ENCODE assay signal across 21 cellular contexts in genomic region chr11:61959678-61960077, GRCh38. TPM values are rescaled to one million over a fixed set of nuclear protein-coding genes. Genes with fewer than 3 reads are reported as not detected.
DNase-seq lines count a peak whose midpoint lies in the region; ATAC-seq and TF ChIP-seq lines count a peak whose summit lies in the region.
"Had no signal": no experiment of that assay in that cellular context is flagged by ENCODE, and none has a peak within 500 bp of the region (broad histone marks: within the 10 kb centered on the region; RNA-seq: fewer than 3 reads in every experiment).

No MANE protein-coding gene starts in this region.

- H3K9me3 ChIP-seq in tibial nerve (no peaks in the 10 kb centered on the region), WERI-Rb-1 (ENCODE audit: severe bottlenecking) (no peaks in the 10 kb centered on the region)

- 90 to 92% methylated on average over 5 to 6 of the region's 6 CpGs for WGBS in tibial nerve, 2 donors

- no peak for TF ChIP-seq EP300 in tibial nerve (IDR thresholded peaks at IDR 0.05)

- H3K27me3 Mint-ChIP-seq in activated T-cell treated with anti-CD3 and anti-CD28 coated beads, Interleukin-2, amount 50 U/mL, for 24 hours, result peaks cover 14% of the 10 kb centered on the region
- no peaks in the 10 kb centered on the region for H3K27me3 Mint-ChIP-seq in activated T-cell treated with anti-CD3 and anti-CD28 coated beads, Interleukin-2, amount 50 U/mL, for 72 hours (ENCODE audit: low read depth)
- H3K27me3 Mint-ChIP-seq in WTC11 (ENCODE audit: low read depth), result peaks cover 15% of the 10 kb centered on the region
- H3K27me3 Mint-ChIP-seq in progenitor cell of endocrine pancreas, result peaks cover 13% of the 10 kb centered on the region

- H3K4me1 Mint-ChIP-seq in activated T-cell treated with anti-CD3 and anti-CD28 coated beads, Interleukin-2, amount 50 U/mL, for 24 hours (ENCODE audit: low read depth), result peaks cover 40% of the 10 kb centered on the region
- peaks cover 38% of the 10 kb centered on the region for H3K4me1 Mint-ChIP-seq in activated T-cell treated with anti-CD3 and anti-CD28 coated beads, Interleukin-2, amount 50 U/mL, for 72 hours (ENCODE audit: low read depth)
- H3K4me1 Mint-ChIP-seq in WTC11 (peaks cover 5% of the 10 kb centered on the region; the same call in 1 of the 2 replicates), progenitor cell of endocrine pancreas (ENCODE audit: low read depth) (peaks cover 9% of the 10 kb centered on the region)

- H3K9me3 Mint-ChIP-seq in activated T-cell treated with anti-CD3 and anti-CD28 coated beads, Interleukin-2, amount 50 U/mL, for 24 hours, result no peaks in the 10 kb centered on the region
- no peaks in the 10 kb centered on the region for H3K9me3 Mint-ChIP-seq in activated T-cell treated with anti-CD3 and anti-CD28 coated beads, Interleukin-2, amount 50 U/mL, for 72 hours
- H3K9me3 Mint-ChIP-seq in WTC11, result no peaks in the 10 kb centered on the region
- no peaks in the 10 kb centered on the region for H3K9me3 Mint-ChIP-seq in progenitor cell of endocrine pancreas (ENCODE audit: low read depth)

- H3K36me3 Mint-ChIP-seq in activated T-cell treated with anti-CD3 and anti-CD28 coated beads, Interleukin-2, amount 50 U/mL, for 24 hours (ENCODE audit: low read depth), result peaks cover 22% of the 10 kb centered on the region
- H3K36me3 Mint-ChIP-seq in activated T-cell treated with anti-CD3 and anti-CD28 coated beads, Interleukin-2, amount 50 U/mL, for 72 hours (ENCODE audit: insufficient read depth in 2 of 2), result peaks cover 7 to 8% of the 10 kb centered on the region in 2 donors
- H3K36me3 Mint-ChIP-seq in WTC11 (peaks cover 19% of the 10 kb centered on the region), progenitor cell of endocrine pancreas (ENCODE audit: insufficient read depth) (peaks cover 24% of the 10 kb centered on the region)

- H3K27ac Mint-ChIP-seq in activated T-cell treated with anti-CD3 and anti-CD28 coated beads, Interleukin-2, amount 50 U/mL, for 24 hours, result no peak overlapping the region
- H3K27ac Mint-ChIP-seq in activated T-cell treated with anti-CD3 and anti-CD28 coated beads, Interleukin-2, amount 50 U/mL, for 72 hours, result no peak overlapping the region
- no peak overlapping the region for H3K27ac Mint-ChIP-seq in WTC11
- no peak overlapping the region for H3K27ac Mint-ChIP-seq in progenitor cell of endocrine pancreas
- H3K27ac Mint-ChIP-seq: GM23338 had no signal

- H3K4me1 ChIP-seq in tibial nerve, result peaks cover 0 to 73% (median 59%) of the 10 kb centered on the region in 4 donors

- H3K36me3 ChIP-seq in tibial nerve, result peaks cover 2 to 63% (median 9%) of the 10 kb centered on the region in 3 donors
- peaks cover 17% of the 10 kb centered on the region for H3K36me3 ChIP-seq in WERI-Rb-1

- no peaks in the 10 kb centered on the region for H3K27me3 ChIP-seq in layer of hippocampus (ENCODE audit: control insufficient read depth, insufficient read depth, low read length)
- no peaks in the 10 kb centered on the region for H3K27me3 ChIP-seq in tibial nerve
- peaks cover 2% of the 10 kb centered on the region for H3K27me3 ChIP-seq in WERI-Rb-1 (ENCODE audit: insufficient read depth, low read depth, severe bottlenecking)

- no peak for ATAC-seq in activated T-cell treated with anti-CD3 and anti-CD28 coated beads, Interleukin-2, amount 50 U/mL, for 72 hours (replicated peaks in 1 of 2)
- ATAC-seq in WTC11, result no peak
- ATAC-seq: GM23338, right cardiac atrium had no signal

- TF ChIP-seq CTCF in WTC11 (IDR thresholded peaks at IDR 0.05) (no peak), tibial nerve (IDR thresholded peaks at IDR 0.05) (no peak), progenitor cell of endocrine pancreas (IDR thresholded peaks at IDR 0.05; ENCODE audit: unreplicated experiment) (no peak), WERI-Rb-1 (IDR thresholded peaks at IDR 0.05; ENCODE audit: low read depth, low read length) (no peak)

- peak; percentile 19 for DNase-seq in activated T-cell treated with anti-CD3 and anti-CD28 coated beads, Interleukin-2, amount 50 U/mL, for 24 hours
- DNase-seq in activated T-cell treated with anti-CD3 and anti-CD28 coated beads, Interleukin-2, amount 50 U/mL, for 72 hours, result no peak
- peak; percentile 9 for DNase-seq in WTC11 (ENCODE audit: low spot score)
- no peak for DNase-seq in tibial nerve (ENCODE audit: low spot score in 2 of 2)
- no peak for DNase-seq in stimulated activated CD4-positive, alpha-beta T cell treated with anti-CD3 and anti-CD28 coated beads, Interleukin-15, amount 100 ng/mL, for 24 hours
- DNase-seq in progenitor cell of endocrine pancreas (ENCODE audit: low spot score, unreplicated experiment), result no peak
- DNase-seq in WERI-Rb-1, result no peak
- DNase-seq: activated gamma-delta T cell, dermis blood vessel endothelial cell, DMS153, GDM1, hippocampal formation, NCI-H1105, NCI-H2081 treated with DMSO at 0.1 percent for 48 hours, NCI-H446 treated with DMSO at 0.1 percent for 48 hours, occipital lobe, right cardiac atrium, T1000 had no signal

- H3K27ac ChIP-seq in layer of hippocampus (ENCODE audit: low read depth, low read length) (peak overlapping the region; percentile 21), tibial nerve (peak overlapping the region; percentile 99 to 100 (median 100)), WERI-Rb-1 (no peak overlapping the region)

- no peak overlapping the region for H3K4me3 Mint-ChIP-seq in activated T-cell treated with anti-CD3 and anti-CD28 coated beads, Interleukin-2, amount 50 U/mL, for 24 hours
- no peak overlapping the region for H3K4me3 Mint-ChIP-seq in activated T-cell treated with anti-CD3 and anti-CD28 coated beads, Interleukin-2, amount 50 U/mL, for 72 hours
- H3K4me3 Mint-ChIP-seq in WTC11, result no peak overlapping the region
- H3K4me3 Mint-ChIP-seq in progenitor cell of endocrine pancreas (ENCODE audit: low read depth), result no peak overlapping the region
- H3K4me3 Mint-ChIP-seq: GM23338 had no signal

- CTCF ChIA-PET in WTC11 (lab: Charles Lee), result interaction anchor here (1.0 to 3.6 kb wide), 5 partner anchors 10 to 149 kb away, joined by 3 to 19 read pairs (median 7); no protein-coding TSS in a partner anchor

- H3K4me3 ChIP-seq in tibial nerve (no peak overlapping the region), WERI-Rb-1 (ENCODE audit: low read depth, low read length) (no peak overlapping the region)
- H3K4me3 ChIP-seq: GM23338, lung had no signal

- POLR2A ChIA-PET in WTC11 (lab: Charles Lee), result interaction anchor here (0.7 to 1.1 kb wide), 2 partner anchors 8 to 10 kb away, joined by 3 to 4 read pairs; partner anchors contain the start of gene BEST1

- no peak for TF ChIP-seq POLR2A in tibial nerve (IDR thresholded peaks at IDR 0.05)

TF ChIP-seq in WTC11, 78 proteins besides CTCF, POLR2A, EP300 and RAD21:
- no peak for TF ChIP-seq KAT7 (CRISPR knock-in tag; IDR thresholded peaks at IDR 0.05; ENCODE audit: borderline replicate concordance)
- TF ChIP-seq ZBTB21 (CRISPR knock-in tag; IDR thresholded peaks at IDR 0.05; ENCODE audit: borderline replicate concordance), result no peak
- no peak for TF ChIP-seq ERG (CRISPR knock-in tag; IDR thresholded peaks at IDR 0.05)

RNA-seq across cellular contexts. Expression of gene FTH1, which starts 7.8 kb away (rescaled TPM):
- total RNA-seq in activated T-cell treated with anti-CD3 and anti-CD28 coated beads, Interleukin-2, amount 50 U/mL, for 72 hours, result 1,000 to 10,000 TPM; 1,135 to 1,244 TPM
- total RNA-seq in WTC11 (2021) (1,108 to 1,272 TPM (median 1,247 TPM) in 3 replicates), tibial nerve (1,000 to 10,000 TPM; 3,872 to 5,003 (median 4,779) TPM), progenitor cell of endocrine pancreas (1,669 and 1,699 TPM in 2 replicates)

RNA-seq across cellular contexts. Expression of gene BEST1, which starts 9.5 kb away (rescaled TPM):
- 1 to 10 TPM; 1.9 to 4.1 TPM for total RNA-seq in activated T-cell treated with anti-CD3 and anti-CD28 coated beads, Interleukin-2, amount 50 U/mL, for 72 hours
- 0.17 to 0.32 TPM (median 0.21 TPM) in 3 replicates for total RNA-seq in WTC11 (2021)
- 10 to 100 TPM; 33.2 to 53.2 (median 45.7) TPM for total RNA-seq in tibial nerve
- 0.34 and 0.44 TPM in 2 replicates for total RNA-seq in progenitor cell of endocrine pancreas
- total RNA-seq: dermis blood vessel endothelial cell had no signal

RNA-seq across cellular contexts. Expression of gene RAB3IL1, which starts 42.3 kb away (rescaled TPM):
- total RNA-seq in activated T-cell treated with anti-CD3 and anti-CD28 coated beads, Interleukin-2, amount 50 U/mL, for 72 hours, result under 1 TPM; 0.34 to 0.49 TPM
- total RNA-seq in WTC11 (2021) (7.2 to 11.1 TPM (median 8.9 TPM) in 3 replicates), tibial nerve (100 to 1,000 TPM in 1 of 4 donors, 10 to 100 TPM in 3; 58.8 to 127 (median 71.1) TPM), progenitor cell of endocrine pancreas (0.53 and 0.67 TPM in 2 replicates)

Comparison
In these comparisons a context has a peak if more than half of its experiments do, and no peak if none do; other contexts are left out.
1. DNase-seq: peak in activated T-cell treated with anti-CD3 and anti-CD28 coated beads, Interleukin-2, amount 50 U/mL, for 24 hours (single experiment) and WTC11 (single experiment); none in activated T-cell treated with anti-CD3 and anti-CD28 coated beads, Interleukin-2, amount 50 U/mL, for 72 hours (0 of 2), tibial nerve (0 of 2), stimulated activated CD4-positive, alpha-beta T cell treated with anti-CD3 and anti-CD28 coated beads, Interleukin-15, amount 100 ng/mL, for 24 hours (single experiment), progenitor cell of endocrine pancreas (single experiment) and WERI-Rb-1 (single experiment).
2. RNA of gene BEST1, which starts 9.5 kb away (total RNA-seq): 33.2 to 53.2 TPM in tibial nerve; 1.9 to 4.1 TPM in activated T-cell treated with anti-CD3 and anti-CD28 coated beads, Interleukin-2, amount 50 U/mL, for 72 hours, 0.34 to 0.44 TPM in progenitor cell of endocrine pancreas and 0.17 to 0.32 TPM in WTC11; every median in the first group is over 4 times any median in the second.